Comparison of ENCODE assay signal across 11 cellular contexts in genomic region chr11:131504199-131504949, GRCh38.
DNase-seq lines count a peak whose midpoint lies in the region; ATAC-seq lines count a peak whose summit lies in the region.
"Had no signal": no experiment of that assay in that cellular context is flagged by ENCODE, and none has a peak within 500 bp of the region (broad histone marks: within the 10 kb centered on the region; RNA-seq: fewer than 3 reads in every experiment).

No MANE protein-coding gene starts in this region.

- DNase-seq in Karpas-422 = peak; percentile 63
- peak; percentile 1 for DNase-seq in SK-MEL-5 (ENCODE audit: low read depth, low spot score)
- DNase-seq in left cardiac atrium = peak; percentile 30
- peak; percentile 61 for DNase-seq in retina
- no peak for DNase-seq in stimulated activated CD4-positive, alpha-beta T cell treated with anti-CD3 and anti-CD28 coated beads, Interleukin-4, amount 100 ng/mL, for 4 hours
- DNase-seq: activated CD4-positive, alpha-beta memory T cell treated with anti-CD3 and anti-CD28 coated beads for 36 hours; kidney had no signal

- no peaks in the 10 kb centered on the region for H3K9me3 ChIP-seq in Karpas-422 (ENCODE audit: low read length)
- H3K9me3 ChIP-seq: body of pancreas had no signal

- in situ Hi-C loops in SK-MEL-5 (cut with HindIII; ENCODE audit: low pct_unique_long_range_greater_than_20kb, low sequenced_read_pairs) = no loop called here

- no peaks in the 10 kb centered on the region for H3K79me2 ChIP-seq in Karpas-422 (ENCODE audit: low read length)

- no peak overlapping the region for H3K9ac ChIP-seq in Karpas-422 (ENCODE audit: low read length)

- no peak overlapping the region for H2AFZ ChIP-seq in Karpas-422 (ENCODE audit: low read length)

- ATAC-seq in left cardiac atrium = peak; percentile 77 to 80
- ATAC-seq in GM21381 (IDR thresholded peaks at IDR 0.05; ENCODE audit: unreplicated experiment) = no peak
- no peak for ATAC-seq in GM19467 (IDR thresholded peaks at IDR 0.05; ENCODE audit: unreplicated experiment)
- ATAC-seq: body of pancreas had no signal

- H3K9me2 ChIP-seq in Karpas-422 (replicated peaks; ENCODE audit: insufficient read depth, low read length) = no peaks in the 10 kb centered on the region

- H3K4me3 ChIP-seq in Karpas-422 (ENCODE audit: low read length) = no peak overlapping the region
- H3K4me3 ChIP-seq: body of pancreas had no signal

- H3K27ac ChIP-seq in Karpas-422 (ENCODE audit: low read length) = no peak overlapping the region
- H3K27ac ChIP-seq: body of pancreas, HL-60 had no signal

- H4K20me1 ChIP-seq in Karpas-422 (ENCODE audit: insufficient read depth, low read depth, low read length) = no peaks in the 10 kb centered on the region

- no peak overlapping the region for H3K4me2 ChIP-seq in Karpas-422 (ENCODE audit: low read depth, low read length, poor library complexity, severe bottlenecking)

- H3K4me1 ChIP-seq in Karpas-422 (ENCODE audit: low read length) = no peaks in the 10 kb centered on the region
- H3K4me1 ChIP-seq: body of pancreas had no signal

- no peaks in the 10 kb centered on the region for H3K36me3 ChIP-seq in Karpas-422 (ENCODE audit: insufficient read depth, low read length)

- no peaks in the 10 kb centered on the region for H3K27me3 ChIP-seq in Karpas-422 (ENCODE audit: low read length)
- H3K27me3 ChIP-seq: body of pancreas had no signal

- intact Hi-C loops in left cardiac atrium (cut with DNase I) = loop anchor here in 1 of 2 donors (5.0 kb wide), 1 partner anchor 97 kb away; no protein-coding TSS in a partner anchor

Comparison
In these comparisons a context has a peak if more than half of its experiments do, and no peak if none do; other contexts are left out.
1. DNase-seq: peak in Karpas-422 (single experiment), SK-MEL-5 (single experiment), left cardiac atrium (single experiment) and retina (single experiment); none in stimulated activated CD4-positive, alpha-beta T cell treated with anti-CD3 and anti-CD28 coated beads, Interleukin-4, amount 100 ng/mL, for 4 hours (0 of 2).
2. ATAC-seq: peak in left cardiac atrium (2 of 2); none in GM21381 (single experiment) and GM19467 (single experiment).